In the genomic region with DNA sequence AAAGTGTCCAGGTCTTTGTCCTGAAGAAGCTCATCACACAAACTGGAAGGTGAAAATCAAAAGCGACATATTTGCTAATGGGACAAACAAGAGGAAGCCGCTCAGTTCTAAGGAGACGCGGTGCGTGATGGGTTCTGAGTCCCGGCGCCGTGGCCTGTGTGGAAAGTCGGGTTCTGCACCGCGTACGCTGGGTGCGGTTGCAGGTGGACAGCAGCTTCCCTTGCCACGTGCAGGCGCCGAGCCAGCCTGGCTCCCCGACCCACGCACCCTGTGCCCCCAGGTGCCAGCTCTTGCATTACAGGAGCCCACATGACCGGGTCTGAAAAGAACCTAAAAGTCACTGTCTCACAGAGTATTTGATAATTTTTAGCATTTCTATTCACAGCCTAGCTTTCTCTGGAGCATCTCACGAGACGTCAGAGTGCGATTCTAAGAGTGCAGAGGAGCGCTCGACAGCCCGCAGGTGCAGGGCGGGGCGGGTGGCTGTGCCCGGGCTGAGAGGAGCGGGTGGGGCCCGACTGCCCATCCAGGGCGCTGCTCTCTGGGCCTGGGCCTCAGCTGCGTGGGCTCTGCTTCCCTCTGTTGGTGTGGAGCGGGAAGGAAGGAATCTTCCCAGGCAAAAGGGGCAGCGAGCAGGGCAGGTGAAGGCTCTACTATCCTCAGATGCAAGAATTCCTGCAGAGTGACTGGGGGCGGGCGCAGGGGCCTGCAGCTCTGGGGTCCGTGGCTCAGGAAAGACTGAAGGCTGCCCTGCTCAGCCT, we compare ENCODE assay signal across 8 cellular contexts. TPM values are rescaled to one million over a fixed set of nuclear protein-coding genes. Genes with fewer than 3 reads are reported as not detected.
A peak's percentile ranks its signal among the peaks of the same experiment; 100 is the strongest.
DNase-seq lines count a peak whose midpoint lies in the region; ATAC-seq, FAIRE-seq and TF ChIP-seq lines count a peak whose summit lies in the region.

No MANE protein-coding gene starts in this region.

- no peak for TF ChIP-seq CTCF in A549 (IDR thresholded peaks at IDR 0.05)

- no peak for FAIRE-seq in A549 (lab: Jason Lieb, UNC)

- CTCF ChIA-PET in A549 (lab: Yijun Ruan, JAX) = interaction anchor here (0.5 to 1.6 kb wide), 5 partner anchors 10 to 172 kb away, joined by 3 to 4 read pairs (median 3); no protein-coding TSS in a partner anchor

- H3K4me3 ChIP-seq in A549 = no peak overlapping the region

- no peaks in the 10 kb centered on the region for H3K4me1 ChIP-seq in A549

- no peak overlapping the region for H3K27ac ChIP-seq in A549

- TF ChIP-seq RAD21 in A549 (conservative IDR thresholded peaks at IDR 0.05 in 1 of 2, IDR thresholded peaks at IDR 0.05 in 1 of 2) = peak; percentile 53 to 62

- no peak overlapping the region for H3K4me2 ChIP-seq in A549

- no peak for TF ChIP-seq EP300 in A549 (IDR thresholded peaks at IDR 0.05)

- DNase-seq in A549 (ENCODE audit: low read depth in 1 of 2, low spot score in 1 of 2) (peak; percentile 9 to 13), HT-29 (ENCODE audit: low spot score) (peak; percentile 43), SK-N-DZ (ENCODE audit: low spot score) (peak; percentile 37), iPS-NIHi7 (ENCODE audit: extremely low spot score) (peak; percentile 85), kidney glomerular epithelial cell (lab: John Stamatoyannopoulos, UW) (no peak), MV-4-11 (lab: John Stamatoyannopoulos, UW) (no peak)

- ATAC-seq in A549 = peak; percentile 70 to 91
- no peak for ATAC-seq in HG02938 (IDR thresholded peaks at IDR 0.05; ENCODE audit: unreplicated experiment)
- no peak for ATAC-seq in GM18498 (IDR thresholded peaks at IDR 0.05; ENCODE audit: unreplicated experiment)

- no peaks in the 10 kb centered on the region for H3K9me3 ChIP-seq in A549

- POLR2A ChIA-PET in A549 (lab: Yijun Ruan, JAX) = no interaction called here

- 34% methylated on average over 37 of the region's 37 CpGs for WGBS in A549 (ENCODE audit: missing lambda C conversion rate)

- TF ChIP-seq POLR2A in A549 (IDR thresholded peaks at IDR 0.05; ENCODE audit: low read length) = no peak

TF ChIP-seq in A549, 52 proteins besides CTCF, POLR2A, EP300 and RAD21:
- TF ChIP-seq KDM1A (IDR thresholded peaks at IDR 0.05; ENCODE audit: low read depth) (no peak), TFCP2L1 (CRISPR knock-in tag; IDR thresholded peaks at IDR 0.05) (no peak), MAFK (IDR thresholded peaks at IDR 0.05; ENCODE audit: partially characterized antibody) (no peak), CHD2 (IDR thresholded peaks at IDR 0.05; ENCODE audit: low read length, partially characterized antibody) (no peak), RCOR1 (IDR thresholded peaks at IDR 0.05; ENCODE audit: low read depth, low read length) (no peak), CEBPB (IDR thresholded peaks at IDR 0.05) (no peak), CHD4 (IDR thresholded peaks at IDR 0.05; ENCODE audit: borderline replicate concordance) (no peak), RNF2 (IDR thresholded peaks at IDR 0.05; ENCODE audit: borderline replicate concordance, low read depth) (no peak), ESRRA (IDR thresholded peaks at IDR 0.05; ENCODE audit: borderline replicate concordance, low read length) (no peak), MYC (IDR thresholded peaks at IDR 0.05; ENCODE audit: borderline replicate concordance, low read length) (no peak), CBX8 (IDR thresholded peaks at IDR 0.05) (no peak), JUNB (IDR thresholded peaks at IDR 0.05) (no peak), FOSB (CRISPR knock-in tag; IDR thresholded peaks at IDR 0.05) (no peak), SREBF2 (IDR thresholded peaks at IDR 0.05) (no peak), KDM5A (IDR thresholded peaks at IDR 0.05) (no peak)
- TF ChIP-seq, protein P1, sequence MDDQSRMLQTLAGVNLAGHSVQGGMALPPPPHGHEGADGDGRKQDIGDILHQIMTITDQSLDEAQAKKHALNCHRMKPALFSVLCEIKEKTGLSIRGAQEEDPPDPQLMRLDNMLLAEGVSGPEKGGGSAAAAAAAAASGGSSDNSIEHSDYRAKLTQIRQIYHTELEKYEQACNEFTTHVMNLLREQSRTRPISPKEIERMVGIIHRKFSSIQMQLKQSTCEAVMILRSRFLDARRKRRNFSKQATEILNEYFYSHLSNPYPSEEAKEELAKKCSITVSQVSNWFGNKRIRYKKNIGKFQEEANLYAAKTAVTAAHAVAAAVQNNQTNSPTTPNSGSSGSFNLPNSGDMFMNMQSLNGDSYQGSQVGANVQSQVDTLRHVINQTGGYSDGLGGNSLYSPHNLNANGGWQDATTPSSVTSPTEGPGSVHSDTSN (IDR thresholded peaks at IDR 0.05) = no peak
- TF ChIP-seq, protein P2, sequence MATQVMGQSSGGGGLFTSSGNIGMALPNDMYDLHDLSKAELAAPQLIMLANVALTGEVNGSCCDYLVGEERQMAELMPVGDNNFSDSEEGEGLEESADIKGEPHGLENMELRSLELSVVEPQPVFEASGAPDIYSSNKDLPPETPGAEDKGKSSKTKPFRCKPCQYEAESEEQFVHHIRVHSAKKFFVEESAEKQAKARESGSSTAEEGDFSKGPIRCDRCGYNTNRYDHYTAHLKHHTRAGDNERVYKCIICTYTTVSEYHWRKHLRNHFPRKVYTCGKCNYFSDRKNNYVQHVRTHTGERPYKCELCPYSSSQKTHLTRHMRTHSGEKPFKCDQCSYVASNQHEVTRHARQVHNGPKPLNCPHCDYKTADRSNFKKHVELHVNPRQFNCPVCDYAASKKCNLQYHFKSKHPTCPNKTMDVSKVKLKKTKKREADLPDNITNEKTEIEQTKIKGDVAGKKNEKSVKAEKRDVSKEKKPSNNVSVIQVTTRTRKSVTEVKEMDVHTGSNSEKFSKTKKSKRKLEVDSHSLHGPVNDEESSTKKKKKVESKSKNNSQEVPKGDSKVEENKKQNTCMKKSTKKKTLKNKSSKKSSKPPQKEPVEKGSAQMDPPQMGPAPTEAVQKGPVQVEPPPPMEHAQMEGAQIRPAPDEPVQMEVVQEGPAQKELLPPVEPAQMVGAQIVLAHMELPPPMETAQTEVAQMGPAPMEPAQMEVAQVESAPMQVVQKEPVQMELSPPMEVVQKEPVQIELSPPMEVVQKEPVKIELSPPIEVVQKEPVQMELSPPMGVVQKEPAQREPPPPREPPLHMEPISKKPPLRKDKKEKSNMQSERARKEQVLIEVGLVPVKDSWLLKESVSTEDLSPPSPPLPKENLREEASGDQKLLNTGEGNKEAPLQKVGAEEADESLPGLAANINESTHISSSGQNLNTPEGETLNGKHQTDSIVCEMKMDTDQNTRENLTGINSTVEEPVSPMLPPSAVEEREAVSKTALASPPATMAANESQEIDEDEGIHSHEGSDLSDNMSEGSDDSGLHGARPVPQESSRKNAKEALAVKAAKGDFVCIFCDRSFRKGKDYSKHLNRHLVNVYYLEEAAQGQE (IDR thresholded peaks at IDR 0.05) = no peak
- TF ChIP-seq, protein P3, sequence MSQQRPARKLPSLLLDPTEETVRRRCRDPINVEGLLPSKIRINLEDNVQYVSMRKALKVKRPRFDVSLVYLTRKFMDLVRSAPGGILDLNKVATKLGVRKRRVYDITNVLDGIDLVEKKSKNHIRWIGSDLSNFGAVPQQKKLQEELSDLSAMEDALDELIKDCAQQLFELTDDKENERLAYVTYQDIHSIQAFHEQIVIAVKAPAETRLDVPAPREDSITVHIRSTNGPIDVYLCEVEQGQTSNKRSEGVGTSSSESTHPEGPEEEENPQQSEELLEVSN (IDR thresholded peaks at IDR 0.05; ENCODE audit: borderline replicate concordance, low read depth) = no peak

RNA-seq across cellular contexts. Expression of a gene that starts 39.4 kb away (rescaled TPM):
- polyA plus RNA-seq in A549 (2011; rRNA removed) (not detected in 2 replicates), A549 (2017; fragmentation: RNase III; extraction: RNeasy Plus Mini Kit Qiagen cat#74134 plus additional on column Dnase treatment) (not detected in 3 replicates)
- polyA plus RNA-seq in A549 (2012; cell fraction: cytosol; rRNA removed) = not detected in 2 replicates
- not detected in 2 replicates for polyA plus RNA-seq in A549 (2012; cell fraction: nucleus; rRNA removed)
- not detected in 2 replicates for polyA minus RNA-seq in A549 (2011; rRNA and poly(A)+ RNA removed)
- total RNA-seq in HT-29 (2014; rRNA removed; shearing (Covaris generic)) = not detected in 2 replicates
- 3.5 and 4.4 TPM in 2 replicates for polyA plus RNA-seq in SK-N-DZ (2014; cell fraction: cytosol; rRNA removed)
- polyA plus RNA-seq in SK-N-DZ (2014; cell fraction: nucleus; rRNA removed) = 18.1 and 18.5 TPM in 2 replicates

Comparison
In these comparisons a context has a peak if more than half of its experiments do, and no peak if none do; other contexts are left out.
1. ATAC-seq: peak in A549 (2 of 2); none in HG02938 (single experiment) and GM18498 (single experiment).
2. DNase-seq: peak in A549 (2 of 2), HT-29 (single experiment), SK-N-DZ (single experiment) and iPS-NIHi7 (single experiment); none in kidney glomerular epithelial cell (single experiment) and MV-4-11 (single experiment).